ENCODE assay signal across 8 cellular contexts in genomic region chr19:18657590-18658365, GRCh38. TPM values are rescaled to one million over a fixed set of nuclear protein-coding genes. Genes with fewer than 3 reads are reported as not detected.
DNase-seq lines count a peak whose midpoint lies in the region; ATAC-seq and TF ChIP-seq lines count a peak whose summit lies in the region.

No MANE protein-coding gene starts in this region.

- H3K27ac ChIP-seq in gastroesophageal sphincter, result peak overlapping the region in 3 of 4 donors; percentile 65 to 84 (median 77)

- ATAC-seq in gastroesophageal sphincter (peak; percentile 37), sciatic nerve (peak; percentile 73), GM19328 (IDR thresholded peaks at IDR 0.05; ENCODE audit: unreplicated experiment) (no peak)
- ATAC-seq in activated naive CD4-positive, alpha-beta T cell treated with anti-CD3 and anti-CD28 coated beads, Interleukin-2, amount 50 U/mL, for 72 hours, result no peak

- no peak overlapping the region for H3K27ac Mint-ChIP-seq in activated T-helper 1 cell treated with anti-CD3 and anti-CD28 coated beads, Interleukin-12 subunit alpha, Interleukin-12 subunit beta, Interleukin-2, Interleukin-4 antibody, amounts not matched to agents 30 ng/mL and 10 ng/mL and 1 ng/mL, durations not matched to agents 14 hours and 24 hours and 36 hours
- peak overlapping the region in 1 of 2 donors; percentile 70 for H3K27ac Mint-ChIP-seq in activated naive CD4-positive, alpha-beta T cell treated with anti-CD3 and anti-CD28 coated beads, Interleukin-2, amount 50 U/mL, for 72 hours

- TF ChIP-seq CTCF in GM10248 (IDR thresholded peaks at IDR 0.05; ENCODE audit: control extremely low read depth, extremely low read depth, low read depth, missing control alignments) (no peak), gastroesophageal sphincter (IDR thresholded peaks at IDR 0.05) (no peak)

- H3K9me3 Mint-ChIP-seq in activated T-helper 1 cell treated with anti-CD3 and anti-CD28 coated beads, Interleukin-12 subunit alpha, Interleukin-12 subunit beta, Interleukin-2, Interleukin-4 antibody, amounts not matched to agents 30 ng/mL and 10 ng/mL and 1 ng/mL, durations not matched to agents 14 hours and 24 hours and 36 hours, result no peaks in the 10 kb centered on the region
- H3K9me3 Mint-ChIP-seq in activated naive CD4-positive, alpha-beta T cell treated with anti-CD3 and anti-CD28 coated beads, Interleukin-2, amount 50 U/mL, for 72 hours, result peaks cover 0 to 4% of the 10 kb centered on the region in 2 donors

- H3K36me3 ChIP-seq in gastroesophageal sphincter, result no peaks in the 10 kb centered on the region

- DNase-seq in GM10248 (ENCODE audit: extremely low spot score) (peak; percentile 80), RPMI7951 (ENCODE audit: low read depth) (peak; percentile 96), sciatic nerve (ENCODE audit: low spot score) (peak; percentile 81), DMS114 treated with DMSO at 0.1 percent for 48 hours (lab: John Stamatoyannopoulos, UW; ENCODE audit: unreplicated experiment) (no peak)
- no peak for DNase-seq in activated T-helper 1 cell treated with anti-CD3 and anti-CD28 coated beads, Interleukin-12 subunit alpha, Interleukin-12 subunit beta, Interleukin-2, Interleukin-4 antibody, amounts not matched to agents 30 ng/mL and 10 ng/mL and 1 ng/mL, durations not matched to agents 14 hours and 24 hours and 36 hours (ENCODE audit: low spot score)
- no peak for DNase-seq in activated naive CD4-positive, alpha-beta T cell treated with anti-CD3 and anti-CD28 coated beads, Interleukin-2, amount 50 U/mL, for 72 hours (ENCODE audit: low spot score in 2 of 2)

- no peaks in the 10 kb centered on the region for H3K36me3 Mint-ChIP-seq in activated T-helper 1 cell treated with anti-CD3 and anti-CD28 coated beads, Interleukin-12 subunit alpha, Interleukin-12 subunit beta, Interleukin-2, Interleukin-4 antibody, amounts not matched to agents 30 ng/mL and 10 ng/mL and 1 ng/mL, durations not matched to agents 14 hours and 24 hours and 36 hours (ENCODE audit: low read depth)
- H3K36me3 Mint-ChIP-seq in activated naive CD4-positive, alpha-beta T cell treated with anti-CD3 and anti-CD28 coated beads, Interleukin-2, amount 50 U/mL, for 72 hours, result no peaks in the 10 kb centered on the region

- H3K4me3 Mint-ChIP-seq in activated T-helper 1 cell treated with anti-CD3 and anti-CD28 coated beads, Interleukin-12 subunit alpha, Interleukin-12 subunit beta, Interleukin-2, Interleukin-4 antibody, amounts not matched to agents 30 ng/mL and 10 ng/mL and 1 ng/mL, durations not matched to agents 14 hours and 24 hours and 36 hours, result no peak overlapping the region

- intact Hi-C loops in sciatic nerve (cut with DNase I), result no loop called here
- intact Hi-C loops in activated T-helper 1 cell treated with anti-CD3 and anti-CD28 coated beads, Interleukin-12 subunit alpha, Interleukin-12 subunit beta, Interleukin-2, Interleukin-4 antibody, amounts not matched to agents 30 ng/mL and 10 ng/mL and 1 ng/mL, durations not matched to agents 14 hours and 24 hours and 36 hours (cut with micrococcal nuclease), result no loop called here

- H3K27me3 ChIP-seq in gastroesophageal sphincter, result no peaks in the 10 kb centered on the region

- WGBS in gastroesophageal sphincter (ENCODE audit: low coverage in 1 of 2), 2 donors, result 19% methylated on average over 3 of the region's 20 CpGs; no CpG with 5 or more reads in 1 of the 2 donors

- H3K4me1 ChIP-seq in gastroesophageal sphincter, result peaks cover 0 to 84% (median 39%) of the 10 kb centered on the region in 3 donors

- H3K27me3 Mint-ChIP-seq in activated T-helper 1 cell treated with anti-CD3 and anti-CD28 coated beads, Interleukin-12 subunit alpha, Interleukin-12 subunit beta, Interleukin-2, Interleukin-4 antibody, amounts not matched to agents 30 ng/mL and 10 ng/mL and 1 ng/mL, durations not matched to agents 14 hours and 24 hours and 36 hours (ENCODE audit: insufficient read depth), result no peaks in the 10 kb centered on the region

- peaks cover 7% of the 10 kb centered on the region for H3K4me1 Mint-ChIP-seq in activated T-helper 1 cell treated with anti-CD3 and anti-CD28 coated beads, Interleukin-12 subunit alpha, Interleukin-12 subunit beta, Interleukin-2, Interleukin-4 antibody, amounts not matched to agents 30 ng/mL and 10 ng/mL and 1 ng/mL, durations not matched to agents 14 hours and 24 hours and 36 hours (ENCODE audit: low read depth)

- no peak for TF ChIP-seq EP300 in gastroesophageal sphincter (IDR thresholded peaks at IDR 0.05)

- TF ChIP-seq POLR2A in gastroesophageal sphincter (IDR thresholded peaks at IDR 0.05), result no peak

- POLR2A ChIA-PET in GM10248 (lab: Yijun Ruan, JAX), result no interaction called here

- H3K9me3 ChIP-seq in gastroesophageal sphincter, result no peaks in the 10 kb centered on the region

- CTCF ChIA-PET in GM10248 (lab: Yijun Ruan, JAX), result interaction anchor here (0.7 to 0.9 kb wide), 3 partner anchors 12 to 206 kb away, joined by 3 to 4 read pairs (median 3); no protein-coding TSS in a partner anchor

- H3K4me3 ChIP-seq in gastroesophageal sphincter, result no peak overlapping the region

RNA-seq across cellular contexts. Expression of gene KLHL26, which starts 20.9 kb away (rescaled TPM):
- 3.0 and 7.5 TPM in 2 replicates for total RNA-seq in RPMI7951 (2014; rRNA removed; shearing (Covaris generic))
- total RNA-seq in gastroesophageal sphincter (10 to 100 TPM; 12.9 to 19.0 (median 14.6) TPM), sciatic nerve (26.1 TPM)
- total RNA-seq in activated T-helper 1 cell treated with anti-CD3 and anti-CD28 coated beads, Interleukin-12 subunit alpha, Interleukin-12 subunit beta, Interleukin-2, Interleukin-4 antibody, amounts not matched to agents 30 ng/mL and 10 ng/mL and 1 ng/mL, durations not matched to agents 14 hours and 24 hours and 36 hours, result 12.7 and 16.0 TPM in 2 replicates
- total RNA-seq in activated naive CD4-positive, alpha-beta T cell treated with anti-CD3 and anti-CD28 coated beads, Interleukin-2, amount 50 U/mL, for 72 hours, result 10 to 100 TPM in 1 of 2 donors, 1 to 10 TPM in 1; 9.2 to 13.5 TPM

RNA-seq across cellular contexts. Expression of gene CRTC1, which starts 25.7 kb away (rescaled TPM):
- total RNA-seq in RPMI7951 (2014; rRNA removed; shearing (Covaris generic)), result 2.2 and 2.9 TPM in 2 replicates
- total RNA-seq in gastroesophageal sphincter, result 1 to 10 TPM; 3.8 to 8.9 (median 6.3) TPM
- total RNA-seq in sciatic nerve, result 17.5 TPM
- total RNA-seq in activated T-helper 1 cell treated with anti-CD3 and anti-CD28 coated beads, Interleukin-12 subunit alpha, Interleukin-12 subunit beta, Interleukin-2, Interleukin-4 antibody, amounts not matched to agents 30 ng/mL and 10 ng/mL and 1 ng/mL, durations not matched to agents 14 hours and 24 hours and 36 hours, result 6.1 and 7.6 TPM in 2 replicates
- 1 to 10 TPM; 5.6 to 7.1 TPM for total RNA-seq in activated naive CD4-positive, alpha-beta T cell treated with anti-CD3 and anti-CD28 coated beads, Interleukin-2, amount 50 U/mL, for 72 hours

RNA-seq across cellular contexts. Expression of gene TMEM59L, which starts 45.1 kb away (rescaled TPM):
- not detected in 2 replicates for total RNA-seq in RPMI7951 (2014; rRNA removed; shearing (Covaris generic))
- total RNA-seq in gastroesophageal sphincter (1 to 10 TPM in 3 of 4 donors, under 1 TPM in 1; 0.96 to 4.0 (median 2.0) TPM), sciatic nerve (1.2 TPM)
- total RNA-seq in activated T-helper 1 cell treated with anti-CD3 and anti-CD28 coated beads, Interleukin-12 subunit alpha, Interleukin-12 subunit beta, Interleukin-2, Interleukin-4 antibody, amounts not matched to agents 30 ng/mL and 10 ng/mL and 1 ng/mL, durations not matched to agents 14 hours and 24 hours and 36 hours, result 0.10 and 0.17 TPM in 2 replicates
- total RNA-seq in activated naive CD4-positive, alpha-beta T cell treated with anti-CD3 and anti-CD28 coated beads, Interleukin-2, amount 50 U/mL, for 72 hours, result under 1 TPM in 1 of 2 donors, not detected in 1; 0.64 TPM

RNA-seq across cellular contexts. Expression of gene CRLF1, which starts 51.2 kb away (rescaled TPM):
- total RNA-seq in RPMI7951 (2014; rRNA removed; shearing (Covaris generic)), result 2.0 and 2.8 TPM in 2 replicates
- total RNA-seq in gastroesophageal sphincter (10 to 100 TPM; 10.9 to 67.4 (median 42.7) TPM), sciatic nerve (4.5 TPM)
- not detected in 2 replicates for total RNA-seq in activated T-helper 1 cell treated with anti-CD3 and anti-CD28 coated beads, Interleukin-12 subunit alpha, Interleukin-12 subunit beta, Interleukin-2, Interleukin-4 antibody, amounts not matched to agents 30 ng/mL and 10 ng/mL and 1 ng/mL, durations not matched to agents 14 hours and 24 hours and 36 hours
- not detected for total RNA-seq in activated naive CD4-positive, alpha-beta T cell treated with anti-CD3 and anti-CD28 coated beads, Interleukin-2, amount 50 U/mL, for 72 hours

Comparison
In these comparisons a context has a peak if more than half of its experiments do, and no peak if none do; other contexts are left out.
1. DNase-seq: peak in GM10248 (single experiment), RPMI7951 (single experiment) and sciatic nerve (single experiment); none in activated T-helper 1 cell treated with anti-CD3 and anti-CD28 coated beads, Interleukin-12 subunit alpha, Interleukin-12 subunit beta, Interleukin-2, Interleukin-4 antibody, amounts not matched to agents 30 ng/mL and 10 ng/mL and 1 ng/mL, durations not matched to agents 14 hours and 24 hours and 36 hours (single experiment), DMS114 treated with DMSO at 0.1 percent for 48 hours (single experiment) and activated naive CD4-positive, alpha-beta T cell treated with anti-CD3 and anti-CD28 coated beads, Interleukin-2, amount 50 U/mL, for 72 hours (0 of 2).
2. ATAC-seq: peak in gastroesophageal sphincter (single experiment) and sciatic nerve (single experiment); none in GM19328 (single experiment) and activated naive CD4-positive, alpha-beta T cell treated with anti-CD3 and anti-CD28 coated beads, Interleukin-2, amount 50 U/mL, for 72 hours (0 of 2).